8 cellular contexts compared by ENCODE assay signal in genomic region chr2:88765154-88765948, GRCh38.
DNase-seq lines count a peak whose midpoint lies in the region; ATAC-seq and TF ChIP-seq lines count a peak whose summit lies in the region.

No MANE protein-coding gene starts in this region.

- peak; percentile 88 for ATAC-seq in GM18502 (IDR thresholded peaks at IDR 0.05; ENCODE audit: poor library complexity, unreplicated experiment)

- peaks cover 38% of the 10 kb centered on the region for H3K79me2 ChIP-seq in KMS-11 (ENCODE audit: insufficient read depth, low read depth)

- H3K4me3 Mint-ChIP-seq in activated CD4-positive, alpha-beta memory T cell treated with anti-CD3 and anti-CD28 coated beads, Interleukin-2, amount 10 ng/mL, durations not matched to agents 7 days and 5 days: no peak overlapping the region

- H3K4me2 ChIP-seq in KMS-11: peak overlapping the region; percentile 52

- H3K36me3 ChIP-seq in KMS-11 (ENCODE audit: insufficient read depth): no peaks in the 10 kb centered on the region

- H3K9me3 Mint-ChIP-seq in activated CD4-positive, alpha-beta memory T cell treated with anti-CD3 and anti-CD28 coated beads, Interleukin-2, amount 10 ng/mL, durations not matched to agents 7 days and 5 days: peaks cover 2% of the 10 kb centered on the region

- peak overlapping the region; percentile 78 for H3K27ac ChIP-seq in KMS-11

- CTCF ChIA-PET in activated CD4-positive, alpha-beta memory T cell treated with anti-CD3 and anti-CD28 coated beads, Interleukin-2, amount 10 ng/mL, durations not matched to agents 7 days and 5 days (lab: Charles Lee): no interaction called here

- peaks cover 8% of the 10 kb centered on the region for H3K4me1 Mint-ChIP-seq in activated CD4-positive, alpha-beta memory T cell treated with anti-CD3 and anti-CD28 coated beads, Interleukin-2, amount 10 ng/mL, durations not matched to agents 7 days and 5 days

- TF ChIP-seq CTCF in KMS-11 (conservative IDR thresholded peaks at IDR 0.05; ENCODE audit: low read depth, low read length) (no peak), fibroblast of mammary gland (conservative IDR thresholded peaks at IDR 0.05; ENCODE audit: control insufficient read depth, insufficient read depth, low read depth, low read length) (no peak)

- H3K4me3 ChIP-seq in KMS-11 (IDR thresholded peaks at IDR 0.05; ENCODE audit: insufficient read depth, low read depth, low read length): no peak overlapping the region
- no peak overlapping the region for H3K4me3 ChIP-seq in fibroblast of mammary gland (ENCODE audit: control insufficient read depth, low read depth, low read length)

- DNase-seq in activated CD4-positive, alpha-beta memory T cell treated with anti-CD3 and anti-CD28 coated beads, Interleukin-2, amount 10 ng/mL, durations not matched to agents 7 days and 5 days: peak; percentile 31
- DNase-seq in fibroblast of mammary gland (ENCODE audit: low read depth) (peak; percentile 22), posterior cingulate gyrus (peak in 8 of 10 donors; percentile 31 to 94 (median 60)), SIG-M5 treated with dmso at 0.1 percent for 504 hours (lab: John Stamatoyannopoulos, UW; ENCODE audit: unreplicated experiment) (no peak), superior temporal gyrus (ENCODE audit: extremely low spot score) (no peak), NCI-H2196 treated with DMSO at 0.1 percent for 48 hours (lab: John Stamatoyannopoulos, UW; ENCODE audit: unreplicated experiment) (no peak)

- intact Hi-C loops in posterior cingulate gyrus (cut with DNase I): no loop called here

- peak overlapping the region; percentile 67; the same call in 1 of the 2 replicates for H2AFZ ChIP-seq in KMS-11 (ENCODE audit: low read depth)

- POLR2A ChIA-PET in activated CD4-positive, alpha-beta memory T cell treated with anti-CD3 and anti-CD28 coated beads, Interleukin-2, amount 10 ng/mL, durations not matched to agents 7 days and 5 days (lab: Charles Lee): no interaction called here

- H3K27ac Mint-ChIP-seq in activated CD4-positive, alpha-beta memory T cell treated with anti-CD3 and anti-CD28 coated beads, Interleukin-2, amount 10 ng/mL, durations not matched to agents 7 days and 5 days: no peak overlapping the region

- H3K27me3 ChIP-seq in KMS-11 (ENCODE audit: insufficient read depth, low read depth): no peaks in the 10 kb centered on the region

- H3K9ac ChIP-seq in KMS-11: peak overlapping the region; percentile 74

- H3K4me1 ChIP-seq in KMS-11 (ENCODE audit: low read depth, poor library complexity, severe bottlenecking): peaks cover 56% of the 10 kb centered on the region

- peaks cover 39% of the 10 kb centered on the region for H3K27me3 Mint-ChIP-seq in activated CD4-positive, alpha-beta memory T cell treated with anti-CD3 and anti-CD28 coated beads, Interleukin-2, amount 10 ng/mL, durations not matched to agents 7 days and 5 days

- H4K20me1 ChIP-seq in KMS-11 (ENCODE audit: insufficient read depth): no peaks in the 10 kb centered on the region

- no peaks in the 10 kb centered on the region for H3K36me3 Mint-ChIP-seq in activated CD4-positive, alpha-beta memory T cell treated with anti-CD3 and anti-CD28 coated beads, Interleukin-2, amount 10 ng/mL, durations not matched to agents 7 days and 5 days (ENCODE audit: low read depth)

Comparison
In these comparisons a context has a peak if more than half of its experiments do, and no peak if none do; other contexts are left out.
1. DNase-seq: peak in activated CD4-positive, alpha-beta memory T cell treated with anti-CD3 and anti-CD28 coated beads, Interleukin-2, amount 10 ng/mL, durations not matched to agents 7 days and 5 days (single experiment), fibroblast of mammary gland (single experiment) and posterior cingulate gyrus (8 of 10); none in SIG-M5 treated with dmso at 0.1 percent for 504 hours (single experiment), superior temporal gyrus (single experiment) and NCI-H2196 treated with DMSO at 0.1 percent for 48 hours (single experiment).